Comparison of ENCODE assay signal across 2 cellular contexts in genomic region chr5:150404991-150405816, GRCh38.
TF ChIP-seq lines count a peak whose summit lies in the region.

No MANE protein-coding gene starts in this region.

TF ChIP-seq in GM12878, 131 proteins besides CTCF, POLR2A, EP300 and RAD21 (continues in another document):
- TF ChIP-seq, protein P1, sequence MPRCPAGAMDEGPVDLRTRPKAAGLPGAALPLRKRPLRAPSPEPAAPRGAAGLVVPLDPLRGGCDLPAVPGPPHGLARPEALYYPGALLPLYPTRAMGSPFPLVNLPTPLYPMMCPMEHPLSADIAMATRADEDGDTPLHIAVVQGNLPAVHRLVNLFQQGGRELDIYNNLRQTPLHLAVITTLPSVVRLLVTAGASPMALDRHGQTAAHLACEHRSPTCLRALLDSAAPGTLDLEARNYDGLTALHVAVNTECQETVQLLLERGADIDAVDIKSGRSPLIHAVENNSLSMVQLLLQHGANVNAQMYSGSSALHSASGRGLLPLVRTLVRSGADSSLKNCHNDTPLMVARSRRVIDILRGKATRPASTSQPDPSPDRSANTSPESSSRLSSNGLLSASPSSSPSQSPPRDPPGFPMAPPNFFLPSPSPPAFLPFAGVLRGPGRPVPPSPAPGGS (IDR thresholded peaks at IDR 0.05; ENCODE audit: borderline replicate concordance, insufficient read depth, low read depth, low read length, poor library complexity, severe bottlenecking): peak; percentile 17
- TF ChIP-seq ZBED1 (IDR thresholded peaks at IDR 0.05; ENCODE audit: borderline replicate concordance) (peak; percentile 34; the same call in 1 of the 2 replicates), TBL1XR1 (IDR thresholded peaks at IDR 0.05; ENCODE audit: low read depth, low read length) (no peak), FOXK2 (IDR thresholded peaks at IDR 0.05) (no peak), HDGF (IDR thresholded peaks at IDR 0.05) (no peak), SREBF1 (IDR thresholded peaks at IDR 0.05; ENCODE audit: low read length) (no peak), MYB (IDR thresholded peaks at IDR 0.05; ENCODE audit: borderline replicate concordance, low read depth, low read length) (peak; percentile 42; the same call in 1 of the 2 replicates)
- TF ChIP-seq, protein P2, sequence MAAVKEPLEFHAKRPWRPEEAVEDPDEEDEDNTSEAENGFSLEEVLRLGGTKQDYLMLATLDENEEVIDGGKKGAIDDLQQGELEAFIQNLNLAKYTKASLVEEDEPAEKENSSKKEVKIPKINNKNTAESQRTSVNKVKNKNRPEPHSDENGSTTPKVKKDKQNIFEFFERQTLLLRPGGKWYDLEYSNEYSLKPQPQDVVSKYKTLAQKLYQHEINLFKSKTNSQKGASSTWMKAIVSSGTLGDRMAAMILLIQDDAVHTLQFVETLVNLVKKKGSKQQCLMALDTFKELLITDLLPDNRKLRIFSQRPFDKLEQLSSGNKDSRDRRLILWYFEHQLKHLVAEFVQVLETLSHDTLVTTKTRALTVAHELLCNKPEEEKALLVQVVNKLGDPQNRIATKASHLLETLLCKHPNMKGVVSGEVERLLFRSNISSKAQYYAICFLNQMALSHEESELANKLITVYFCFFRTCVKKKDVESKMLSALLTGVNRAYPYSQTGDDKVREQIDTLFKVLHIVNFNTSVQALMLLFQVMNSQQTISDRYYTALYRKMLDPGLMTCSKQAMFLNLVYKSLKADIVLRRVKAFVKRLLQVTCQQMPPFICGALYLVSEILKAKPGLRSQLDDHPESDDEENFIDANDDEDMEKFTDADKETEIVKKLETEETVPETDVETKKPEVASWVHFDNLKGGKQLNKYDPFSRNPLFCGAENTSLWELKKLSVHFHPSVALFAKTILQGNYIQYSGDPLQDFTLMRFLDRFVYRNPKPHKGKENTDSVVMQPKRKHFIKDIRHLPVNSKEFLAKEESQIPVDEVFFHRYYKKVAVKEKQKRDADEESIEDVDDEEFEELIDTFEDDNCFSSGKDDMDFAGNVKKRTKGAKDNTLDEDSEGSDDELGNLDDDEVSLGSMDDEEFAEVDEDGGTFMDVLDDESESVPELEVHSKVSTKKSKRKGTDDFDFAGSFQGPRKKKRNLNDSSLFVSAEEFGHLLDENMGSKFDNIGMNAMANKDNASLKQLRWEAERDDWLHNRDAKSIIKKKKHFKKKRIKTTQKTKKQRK (IDR thresholded peaks at IDR 0.05; ENCODE audit: low read depth, low read length): no peak
- TF ChIP-seq, protein P3, sequence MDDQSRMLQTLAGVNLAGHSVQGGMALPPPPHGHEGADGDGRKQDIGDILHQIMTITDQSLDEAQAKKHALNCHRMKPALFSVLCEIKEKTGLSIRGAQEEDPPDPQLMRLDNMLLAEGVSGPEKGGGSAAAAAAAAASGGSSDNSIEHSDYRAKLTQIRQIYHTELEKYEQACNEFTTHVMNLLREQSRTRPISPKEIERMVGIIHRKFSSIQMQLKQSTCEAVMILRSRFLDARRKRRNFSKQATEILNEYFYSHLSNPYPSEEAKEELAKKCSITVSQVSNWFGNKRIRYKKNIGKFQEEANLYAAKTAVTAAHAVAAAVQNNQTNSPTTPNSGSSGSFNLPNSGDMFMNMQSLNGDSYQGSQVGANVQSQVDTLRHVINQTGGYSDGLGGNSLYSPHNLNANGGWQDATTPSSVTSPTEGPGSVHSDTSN (IDR thresholded peaks at IDR 0.05; ENCODE audit: insufficient replicate concordance, low read depth, low read length): peak; percentile 2
- TF ChIP-seq, protein P4, sequence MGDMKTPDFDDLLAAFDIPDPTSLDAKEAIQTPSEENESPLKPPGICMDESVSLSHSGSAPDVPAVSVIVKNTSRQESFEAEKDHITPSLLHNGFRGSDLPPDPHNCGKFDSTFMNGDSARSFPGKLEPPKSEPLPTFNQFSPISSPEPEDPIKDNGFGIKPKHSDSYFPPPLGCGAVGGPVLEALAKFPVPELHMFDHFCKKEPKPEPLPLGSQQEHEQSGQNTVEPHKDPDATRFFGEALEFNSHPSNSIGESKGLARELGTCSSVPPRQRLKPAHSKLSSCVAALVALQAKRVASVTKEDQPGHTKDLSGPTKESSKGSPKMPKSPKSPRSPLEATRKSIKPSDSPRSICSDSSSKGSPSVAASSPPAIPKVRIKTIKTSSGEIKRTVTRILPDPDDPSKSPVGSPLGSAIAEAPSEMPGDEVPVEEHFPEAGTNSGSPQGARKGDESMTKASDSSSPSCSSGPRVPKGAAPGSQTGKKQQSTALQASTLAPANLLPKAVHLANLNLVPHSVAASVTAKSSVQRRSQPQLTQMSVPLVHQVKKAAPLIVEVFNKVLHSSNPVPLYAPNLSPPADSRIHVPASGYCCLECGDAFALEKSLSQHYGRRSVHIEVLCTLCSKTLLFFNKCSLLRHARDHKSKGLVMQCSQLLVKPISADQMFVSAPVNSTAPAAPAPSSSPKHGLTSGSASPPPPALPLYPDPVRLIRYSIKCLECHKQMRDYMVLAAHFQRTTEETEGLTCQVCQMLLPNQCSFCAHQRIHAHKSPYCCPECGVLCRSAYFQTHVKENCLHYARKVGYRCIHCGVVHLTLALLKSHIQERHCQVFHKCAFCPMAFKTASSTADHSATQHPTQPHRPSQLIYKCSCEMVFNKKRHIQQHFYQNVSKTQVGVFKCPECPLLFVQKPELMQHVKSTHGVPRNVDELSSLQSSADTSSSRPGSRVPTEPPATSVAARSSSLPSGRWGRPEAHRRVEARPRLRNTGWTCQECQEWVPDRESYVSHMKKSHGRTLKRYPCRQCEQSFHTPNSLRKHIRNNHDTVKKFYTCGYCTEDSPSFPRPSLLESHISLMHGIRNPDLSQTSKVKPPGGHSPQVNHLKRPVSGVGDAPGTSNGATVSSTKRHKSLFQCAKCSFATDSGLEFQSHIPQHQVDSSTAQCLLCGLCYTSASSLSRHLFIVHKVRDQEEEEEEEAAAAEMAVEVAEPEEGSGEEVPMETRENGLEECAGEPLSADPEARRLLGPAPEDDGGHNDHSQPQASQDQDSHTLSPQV (IDR thresholded peaks at IDR 0.05): no peak

TF ChIP-seq in WTC11, 78 proteins besides CTCF, POLR2A, EP300 and RAD21:
- TF ChIP-seq JAZF1 (CRISPR knock-in tag; IDR thresholded peaks at IDR 0.05): no peak
- TF ChIP-seq RORB (CRISPR knock-in tag; IDR thresholded peaks at IDR 0.05): no peak
- TF ChIP-seq, protein P5, sequence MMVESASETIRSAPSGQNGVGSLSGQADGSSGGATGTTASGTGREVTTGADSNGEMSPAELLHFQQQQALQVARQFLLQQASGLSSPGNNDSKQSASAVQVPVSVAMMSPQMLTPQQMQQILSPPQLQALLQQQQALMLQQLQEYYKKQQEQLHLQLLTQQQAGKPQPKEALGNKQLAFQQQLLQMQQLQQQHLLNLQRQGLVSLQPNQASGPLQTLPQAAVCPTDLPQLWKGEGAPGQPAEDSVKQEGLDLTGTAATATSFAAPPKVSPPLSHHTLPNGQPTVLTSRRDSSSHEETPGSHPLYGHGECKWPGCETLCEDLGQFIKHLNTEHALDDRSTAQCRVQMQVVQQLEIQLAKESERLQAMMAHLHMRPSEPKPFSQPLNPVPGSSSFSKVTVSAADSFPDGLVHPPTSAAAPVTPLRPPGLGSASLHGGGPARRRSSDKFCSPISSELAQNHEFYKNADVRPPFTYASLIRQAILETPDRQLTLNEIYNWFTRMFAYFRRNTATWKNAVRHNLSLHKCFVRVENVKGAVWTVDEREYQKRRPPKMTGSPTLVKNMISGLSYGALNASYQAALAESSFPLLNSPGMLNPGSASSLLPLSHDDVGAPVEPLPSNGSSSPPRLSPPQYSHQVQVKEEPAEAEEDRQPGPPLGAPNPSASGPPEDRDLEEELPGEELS (CRISPR knock-in tag; IDR thresholded peaks at IDR 0.05): no peak
- TF ChIP-seq MAX (CRISPR knock-in tag; IDR thresholded peaks at IDR 0.05): no peak
- TF ChIP-seq PRDM15 (CRISPR knock-in tag; IDR thresholded peaks at IDR 0.05): no peak
TF ChIP-seq in WTC11: peak in this region for 0.
